ENCODE assay signal across 21 cellular contexts in the genomic region with DNA sequence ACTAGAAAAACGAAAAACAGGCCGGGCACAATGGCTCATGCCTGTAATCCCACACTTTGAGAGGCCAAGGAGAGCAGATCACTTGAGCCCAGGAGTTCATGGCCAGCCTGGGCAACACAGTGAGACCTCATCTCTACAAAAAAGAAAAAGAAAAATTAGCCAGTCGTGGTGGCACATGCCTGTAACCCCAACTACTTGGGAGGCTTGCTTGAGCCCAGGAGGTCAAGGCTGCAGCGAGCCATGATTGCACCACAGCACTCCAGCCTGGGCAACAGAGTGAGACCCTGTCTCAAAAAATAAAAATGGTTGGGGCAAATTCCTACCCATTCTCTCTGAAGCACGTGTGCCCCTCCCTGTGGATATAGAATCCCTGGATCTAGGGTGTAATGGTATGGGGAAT. TPM values are rescaled to one million over a fixed set of nuclear protein-coding genes. Genes with fewer than 3 reads are reported as not detected.
DNase-seq lines count a peak whose midpoint lies in the region; ATAC-seq and TF ChIP-seq lines count a peak whose summit lies in the region.
"Had no signal": no experiment of that assay in that cellular context is flagged by ENCODE, and none has a peak within 500 bp of the region (broad histone marks: within the 10 kb centered on the region; RNA-seq: fewer than 3 reads in every experiment).

No MANE protein-coding gene starts in this region.

- peaks cover 7% of the 10 kb centered on the region for H3K4me1 Mint-ChIP-seq in MCF 10A (ENCODE audit: insufficient read depth, unreplicated experiment)
- peaks cover 15 to 16% of the 10 kb centered on the region in 2 donors for H3K4me1 Mint-ChIP-seq in natural killer cell treated with Interleukin-12 subunit alpha and Interleukin-12 subunit beta and Interleukin-15 and Interleukin-18, amount 100 ng/mL, for 72 hours (ENCODE audit: low read depth in 2 of 2)

- WGBS in adrenal gland, 4 donors = 69 to 74% (median 72%) methylated on average over 5 of the region's 5 CpGs
- 89 to 90% methylated on average over 5 of the region's 5 CpGs for WGBS in tibial nerve, 2 donors

- H3K36me3 ChIP-seq in breast epithelium = no peaks in the 10 kb centered on the region
- no peaks in the 10 kb centered on the region for H3K36me3 ChIP-seq in adrenal gland (replicated peaks in 1 of 2)
- H3K36me3 ChIP-seq in tibial nerve = peaks cover 0 to 11% (median 0%) of the 10 kb centered on the region in 3 donors
- H3K36me3 ChIP-seq: MG63 had no signal

- no peak overlapping the region for H3K4me3 Mint-ChIP-seq in MCF 10A (ENCODE audit: unreplicated experiment)
- peak overlapping the region; percentile 20 for H3K4me3 Mint-ChIP-seq in natural killer cell treated with Interleukin-12 subunit alpha and Interleukin-12 subunit beta and Interleukin-15 and Interleukin-18, amount 100 ng/mL, for 72 hours

- intact Hi-C loops in breast epithelium (cut with DNase I; ENCODE audit: low total_unique reads) (no loop called here), MCF 10A (cut with micrococcal nuclease) (no loop called here), adrenal gland (cut with DNase I) (no loop called here)

- H3K9me3 ChIP-seq in breast epithelium (no peaks in the 10 kb centered on the region), adrenal gland (replicated peaks in 1 of 3) (no peaks in the 10 kb centered on the region), tibial nerve (no peaks in the 10 kb centered on the region)
- H3K9me3 ChIP-seq: MG63, testis had no signal

- H3K27ac Mint-ChIP-seq in MCF 10A (ENCODE audit: low read depth, unreplicated experiment) = no peak overlapping the region
- H3K27ac Mint-ChIP-seq in natural killer cell treated with Interleukin-12 subunit alpha and Interleukin-12 subunit beta and Interleukin-15 and Interleukin-18, amount 100 ng/mL, for 72 hours = peak overlapping the region in 1 of 2 donors; percentile 19

- no peak for ATAC-seq in natural killer cell treated with Interleukin-12 subunit alpha and Interleukin-12 subunit beta and Interleukin-15 and Interleukin-18, amount 100 ng/mL, for 72 hours
- no peak for ATAC-seq in GM21360 (IDR thresholded peaks at IDR 0.05; ENCODE audit: unreplicated experiment)

- no peaks in the 10 kb centered on the region for H3K4me1 ChIP-seq in breast epithelium
- peaks cover 0 to 13% of the 10 kb centered on the region in 2 donors for H3K4me1 ChIP-seq in adrenal gland (replicated peaks in 1 of 2)
- H3K4me1 ChIP-seq in tibial nerve = peaks cover 0 to 26% (median 3%) of the 10 kb centered on the region in 4 donors

- H3K36me3 Mint-ChIP-seq in MCF 10A (ENCODE audit: insufficient read depth, unreplicated experiment) = peaks cover 13% of the 10 kb centered on the region
- no peaks in the 10 kb centered on the region for H3K36me3 Mint-ChIP-seq in natural killer cell treated with Interleukin-12 subunit alpha and Interleukin-12 subunit beta and Interleukin-15 and Interleukin-18, amount 100 ng/mL, for 72 hours
- H3K36me3 Mint-ChIP-seq: activated naive CD4-positive, alpha-beta T cell treated with anti-CD3 and anti-CD28 coated beads, Interleukin-2, amount 10 ng/mL, durations not matched to agents 7 days and 5 days had no signal

- POLR2A ChIA-PET in MCF 10A (lab: Yijun Ruan, JAX) = interaction anchor here (0.7 to 2.6 kb wide), 4 partner anchors 13 to 87 kb away, joined by 3 to 7 read pairs (median 4); a partner anchor contains a TSS

- no TSS peak for BruUV-seq in MCF 10A (replicated peaks; lab: Mats Ljungman, UMichigan)

- DNase-seq in breast epithelium (ENCODE audit: low spot score in 2 of 2) = no peak
- no peak for DNase-seq in MCF 10A (ENCODE audit: unreplicated experiment)
- DNase-seq in adrenal gland = no peak
- no peak for DNase-seq in natural killer cell treated with Interleukin-12 subunit alpha and Interleukin-12 subunit beta and Interleukin-15 and Interleukin-18, amount 100 ng/mL, for 72 hours (ENCODE audit: low spot score)
- DNase-seq in tibial nerve (ENCODE audit: low spot score in 2 of 2) = no peak
- no peak for DNase-seq in HPDE6-E6E7 (ENCODE audit: extremely low spot score)
- no peak for DNase-seq in DMS 273 (lab: John Stamatoyannopoulos, UW; ENCODE audit: unreplicated experiment)
- DNase-seq: activated CD4-positive, alpha-beta T cell treated with anti-CD3 and anti-CD28 coated beads, Interleukin-2, amount 50 U/mL, for 48 hours; activated naive CD4-positive, alpha-beta T cell treated with anti-CD3 and anti-CD28 coated beads, Interleukin-2, amount 10 ng/mL, durations not matched to agents 7 days and 5 days; activated T-cell treated with anti-CD3 and anti-CD28 coated beads, Interleukin-2, amount 50 U/mL, for 1 hour; dermis blood vessel endothelial cell; DND-41; MG63; NCI-H226; NK-92 treated with Interleukin-12 subunit alpha and Interleukin-12 subunit beta, amount 100 ng/mL, for 24 hours; stimulated activated CD8-positive, alpha-beta memory T cell treated with anti-CD3 and anti-CD28 coated beads, Interleukin-4, amount 100 ng/mL, for 48 hours; testis had no signal

- H3K4me3 ChIP-seq in breast epithelium = no peak overlapping the region
- H3K4me3 ChIP-seq in adrenal gland = no peak overlapping the region
- no peak overlapping the region for H3K4me3 ChIP-seq in tibial nerve

- CTCF ChIA-PET in MCF 10A (lab: Yijun Ruan, JAX) = interaction anchor here (0.6 kb wide), 1 partner anchor 92 kb away, joined by 3 read pairs; no protein-coding TSS in a partner anchor

- H3K27ac ChIP-seq in breast epithelium (peak overlapping the region; percentile 87 to 92), adrenal gland (peak overlapping the region in 3 of 5 donors; percentile 35 to 94 (median 69)), tibial nerve (peak overlapping the region in 3 of 4 donors; percentile 78 to 95 (median 95))

- TF ChIP-seq POLR2A in breast epithelium (IDR thresholded peaks at IDR 0.05) (no peak), adrenal gland (IDR thresholded peaks at IDR 0.05) (no peak), tibial nerve (IDR thresholded peaks at IDR 0.05) (no peak)

- H3K27me3 Mint-ChIP-seq in MCF 10A (ENCODE audit: insufficient read depth, unreplicated experiment) = no peaks in the 10 kb centered on the region
- H3K27me3 Mint-ChIP-seq in natural killer cell treated with Interleukin-12 subunit alpha and Interleukin-12 subunit beta and Interleukin-15 and Interleukin-18, amount 100 ng/mL, for 72 hours = no peaks in the 10 kb centered on the region

- H3K27me3 ChIP-seq in breast epithelium (no peaks in the 10 kb centered on the region), adrenal gland (no peaks in the 10 kb centered on the region), tibial nerve (no peaks in the 10 kb centered on the region)
- H3K27me3 ChIP-seq: MG63, testis had no signal

- no peaks in the 10 kb centered on the region for H3K9me3 Mint-ChIP-seq in MCF 10A (ENCODE audit: unreplicated experiment)
- H3K9me3 Mint-ChIP-seq in natural killer cell treated with Interleukin-12 subunit alpha and Interleukin-12 subunit beta and Interleukin-15 and Interleukin-18, amount 100 ng/mL, for 72 hours = no peaks in the 10 kb centered on the region
- H3K9me3 Mint-ChIP-seq: activated naive CD4-positive, alpha-beta T cell treated with anti-CD3 and anti-CD28 coated beads, Interleukin-2, amount 10 ng/mL, durations not matched to agents 7 days and 5 days; brain had no signal

- TF ChIP-seq EP300 in tibial nerve (IDR thresholded peaks at IDR 0.05) = no peak

- TF ChIP-seq CTCF in breast epithelium (IDR thresholded peaks at IDR 0.05) (no peak), MCF 10A (IDR thresholded peaks at IDR 0.05; ENCODE audit: unreplicated experiment) (no peak), adrenal gland (IDR thresholded peaks at IDR 0.05) (no peak), tibial nerve (IDR thresholded peaks at IDR 0.05) (no peak)

RNA-seq across cellular contexts. Expression of a gene that starts 8.4 kb away (rescaled TPM):
- 1 to 10 TPM in 2 of 3 donors, not detected in 1; 2.0 TPM for total RNA-seq in breast epithelium
- not detected in 2 replicates for total RNA-seq in MCF 10A (2022)
- under 1 TPM in 4 of 8 donors, not detected in 4; 0.11 to 0.29 (median 0.17) TPM for total RNA-seq in adrenal gland
- under 1 TPM in 2 of 3 donors, not detected in 1; 0.67 to 0.88 TPM for polyA plus RNA-seq in adrenal gland
- total RNA-seq in natural killer cell treated with Interleukin-12 subunit alpha and Interleukin-12 subunit beta and Interleukin-15 and Interleukin-18, amount 100 ng/mL, for 72 hours = not detected
- total RNA-seq in tibial nerve = 1 to 10 TPM in 1 of 4 donors, under 1 TPM in 1, not detected in 2; 0.90 to 1.2 TPM
- total RNA-seq: A673, dermis blood vessel endothelial cell, liver had no signal

RNA-seq across cellular contexts. Expression of a gene that starts 17.1 kb away (rescaled TPM):
- total RNA-seq in breast epithelium (10 to 100 TPM; 19.0 to 26.2 (median 23.3) TPM), MCF 10A (2022) (35.2 and 37.8 TPM in 2 replicates), adrenal gland (10 to 100 TPM; 20.8 to 34.8 (median 24.3) TPM), tibial nerve (10 to 100 TPM in 3 of 4 donors, 1 to 10 TPM in 1; 8.4 to 46.7 (median 23.7) TPM)
- polyA plus RNA-seq in adrenal gland = 10 to 100 TPM in 2 of 3 donors, 1 to 10 TPM in 1; 3.4 to 32.8 (median 19.5) TPM
- total RNA-seq in natural killer cell treated with Interleukin-12 subunit alpha and Interleukin-12 subunit beta and Interleukin-15 and Interleukin-18, amount 100 ng/mL, for 72 hours = 10 to 100 TPM; 12.8 to 17.6 TPM

RNA-seq across cellular contexts. Expression of a gene that starts 17.5 kb away (rescaled TPM):
- total RNA-seq in breast epithelium (under 1 TPM; under 0.01 to 0.59 (median 0.16) TPM), MCF 10A (2022) (0.19 and 0.32 TPM in 2 replicates), adrenal gland (1 to 10 TPM in 1 of 8 donors, under 1 TPM in 5, not detected in 2; under 0.01 to 1.0 (median 0.20) TPM), tibial nerve (under 1 TPM in 1 of 4 donors, not detected in 3; 0.30 TPM)
- under 1 TPM; 0.11 to 0.57 (median 0.48) TPM for polyA plus RNA-seq in adrenal gland
- total RNA-seq in natural killer cell treated with Interleukin-12 subunit alpha and Interleukin-12 subunit beta and Interleukin-15 and Interleukin-18, amount 100 ng/mL, for 72 hours = 1 to 10 TPM; 3.8 to 8.1 TPM
- total RNA-seq: A673, dermis blood vessel endothelial cell had no signal

RNA-seq across cellular contexts. Expression of a gene that starts 36.7 kb away (rescaled TPM):
- total RNA-seq in breast epithelium (10 to 100 TPM in 1 of 3 donors, 1 to 10 TPM in 2; 9.5 to 16.7 (median 9.6) TPM), MCF 10A (2022) (8.4 and 11.3 TPM in 2 replicates), adrenal gland (10 to 100 TPM; 10.8 to 30.6 (median 18.5) TPM), tibial nerve (10 to 100 TPM; 13.3 to 15.3 (median 14.4) TPM)
- 10 to 100 TPM in 2 of 3 donors, 1 to 10 TPM in 1; 4.3 to 16.9 (median 14.6) TPM for polyA plus RNA-seq in adrenal gland
- total RNA-seq in natural killer cell treated with Interleukin-12 subunit alpha and Interleukin-12 subunit beta and Interleukin-15 and Interleukin-18, amount 100 ng/mL, for 72 hours = 10 to 100 TPM; 20.4 to 31.9 TPM
